8 cellular contexts compared by ENCODE assay signal in the genomic region with DNA sequence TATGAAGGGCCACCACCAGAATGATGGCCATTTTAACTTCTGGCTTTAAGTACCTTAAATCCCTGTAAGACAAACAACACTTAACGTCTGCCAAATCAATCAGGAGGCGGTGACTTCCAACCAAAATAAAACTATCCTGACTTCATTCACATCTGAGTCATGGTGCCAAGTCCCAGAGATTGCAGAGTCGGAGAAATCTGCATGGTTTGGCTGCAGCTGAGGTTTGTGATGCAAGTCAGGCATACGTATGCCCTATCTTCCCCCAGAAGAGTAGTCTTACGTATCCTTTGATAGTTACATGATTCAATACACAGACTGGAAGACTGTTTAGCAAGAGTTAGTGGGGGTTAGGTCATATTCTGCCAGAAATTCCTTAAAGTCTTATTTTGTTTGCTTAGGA. TPM values are rescaled to one million over a fixed set of nuclear protein-coding genes. Genes with fewer than 3 reads are reported as not detected.
DNase-seq lines count a peak whose midpoint lies in the region; ATAC-seq and TF ChIP-seq lines count a peak whose summit lies in the region.

No MANE protein-coding gene starts in this region.

- DNase-seq in H4 (ENCODE audit: low spot score): peak; percentile 73
- peak; percentile 52 for DNase-seq in T1000 (lab: John Stamatoyannopoulos, UW)
- no peak for DNase-seq in glutamatergic neuron
- peak; percentile 86 for DNase-seq in sigmoid colon
- no peak for DNase-seq in NCI-H2171 treated with DMSO at 0.1 percent for 48 hours (lab: John Stamatoyannopoulos, UW)
- no peak for DNase-seq in GM10248 (ENCODE audit: extremely low spot score)

- H3K9me3 Mint-ChIP-seq in glutamatergic neuron (ENCODE audit: unreplicated experiment): peaks cover 10% of the 10 kb centered on the region

- ATAC-seq in HG03095 (IDR thresholded peaks at IDR 0.05; ENCODE audit: unreplicated experiment): no peak
- no peak for ATAC-seq in HG03469 (IDR thresholded peaks at IDR 0.05; ENCODE audit: unreplicated experiment)

- H3K4me1 ChIP-seq in sigmoid colon: peaks cover 0 to 48% (median 27%) of the 10 kb centered on the region in 4 donors

- WGBS in sigmoid colon, 2 donors: 27 to 59% methylated on average over 5 of the region's 5 CpGs

- no peaks in the 10 kb centered on the region for H3K9me3 ChIP-seq in sigmoid colon

- no peak overlapping the region for H3K27ac Mint-ChIP-seq in glutamatergic neuron (ENCODE audit: unreplicated experiment)

- H3K4me3 Mint-ChIP-seq in glutamatergic neuron (ENCODE audit: unreplicated experiment): peak overlapping the region; percentile 92

- intact Hi-C loops in sigmoid colon (cut with DNase I): loop anchor here (5.0 kb wide), 4 partner anchors 102 to 232 kb away; a partner anchor contains a TSS

- H3K4me1 Mint-ChIP-seq in glutamatergic neuron (ENCODE audit: low read depth, unreplicated experiment): peaks cover 33% of the 10 kb centered on the region

- H3K36me3 ChIP-seq in sigmoid colon: no peaks in the 10 kb centered on the region

- TF ChIP-seq CTCF in glutamatergic neuron (IDR thresholded peaks at IDR 0.05; ENCODE audit: partially characterized antibody, unreplicated experiment): no peak
- TF ChIP-seq CTCF in sigmoid colon (IDR thresholded peaks at IDR 0.05): no peak
- TF ChIP-seq CTCF in GM10248 (IDR thresholded peaks at IDR 0.05; ENCODE audit: control extremely low read depth, extremely low read depth, low read depth, missing control alignments): no peak

- H3K36me3 Mint-ChIP-seq in glutamatergic neuron (ENCODE audit: unreplicated experiment): no peaks in the 10 kb centered on the region

- no peak for TF ChIP-seq POLR2A in sigmoid colon (IDR thresholded peaks at IDR 0.05)

- TF ChIP-seq EP300 in sigmoid colon (IDR thresholded peaks at IDR 0.05): no peak

- no peak overlapping the region for H3K4me3 ChIP-seq in sigmoid colon

- peaks cover 8% of the 10 kb centered on the region for H3K27me3 Mint-ChIP-seq in glutamatergic neuron (ENCODE audit: unreplicated experiment)

- POLR2A ChIA-PET in GM10248 (lab: Yijun Ruan, JAX): interaction anchor here (0.8 kb wide), 1 partner anchor 8 kb away, joined by 3 read pairs; no protein-coding TSS in a partner anchor

- peak overlapping the region; percentile 24 to 97 (median 95) for H3K27ac ChIP-seq in sigmoid colon

- CTCF ChIA-PET in GM10248 (lab: Yijun Ruan, JAX): interaction anchor here (1.0 to 10.6 kb wide), 9 partner anchors 12 to 342 kb away, joined by 3 to 129 read pairs (median 4); no protein-coding TSS in a partner anchor

- H3K27me3 ChIP-seq in sigmoid colon: peaks cover 0 to 15% (median 0%) of the 10 kb centered on the region in 3 donors

RNA-seq across cellular contexts. Expression of a gene that starts 1.7 kb away (rescaled TPM):
- 0.70 and 1.0 TPM in 2 replicates for total RNA-seq in H4 (2014; rRNA removed; shearing (Covaris generic))
- total RNA-seq in glutamatergic neuron (ENCODE audit: unreplicated experiment) (87.9 TPM), sigmoid colon (10 to 100 TPM; 13.6 to 23.5 (median 17.3) TPM)
- polyA plus RNA-seq in sigmoid colon: 10 to 100 TPM; 10.8 to 12.6 (median 11.3) TPM

Comparison
In these comparisons a context has a peak if more than half of its experiments do, and no peak if none do; other contexts are left out.
1. DNase-seq: peak in H4 (single experiment), T1000 (single experiment) and sigmoid colon (single experiment); none in glutamatergic neuron (single experiment), NCI-H2171 treated with DMSO at 0.1 percent for 48 hours (single experiment) and GM10248 (single experiment).